Comparison of ENCODE assay signal across 9 cellular contexts in the genomic region with DNA sequence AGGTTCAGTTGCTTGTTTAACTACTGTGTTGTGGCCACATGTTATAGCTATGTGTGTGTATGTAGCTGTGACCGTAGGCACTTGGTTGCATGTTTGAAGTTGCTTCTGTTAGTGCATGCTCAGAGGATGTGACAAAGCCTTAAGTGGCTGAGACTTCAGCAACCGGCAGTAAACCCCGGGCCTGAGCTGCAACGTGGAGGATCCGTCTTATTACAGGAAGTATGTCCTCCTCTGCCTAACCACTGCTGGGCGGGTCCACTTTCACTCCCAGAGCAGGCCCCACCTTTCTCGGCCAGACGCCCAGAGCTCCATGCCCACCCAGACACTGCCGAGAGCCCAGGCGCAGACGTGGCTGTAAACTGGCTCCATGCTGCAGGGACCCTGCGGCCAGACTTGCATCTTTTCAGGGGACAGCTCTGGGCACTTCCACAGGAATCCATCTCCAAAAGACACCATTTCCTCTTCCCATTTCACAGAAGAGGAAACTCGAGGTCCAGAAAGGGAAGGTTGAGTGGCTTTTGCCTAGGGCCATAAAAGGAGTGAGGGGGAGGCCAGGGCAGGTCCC. TPM values are rescaled to one million over a fixed set of nuclear protein-coding genes. Genes with fewer than 3 reads are reported as not detected.
DNase-seq lines count a peak whose midpoint lies in the region; ATAC-seq lines count a peak whose summit lies in the region.
"Had no signal": no experiment of that assay in that cellular context is flagged by ENCODE, and none has a peak within 500 bp of the region (broad histone marks: within the 10 kb centered on the region; RNA-seq: fewer than 3 reads in every experiment).

No MANE protein-coding gene starts in this region.

- DNase-seq in ELF-1 (ENCODE audit: low read depth, low spot score): peak; percentile 52
- peak; percentile 54 for DNase-seq in SK-N-DZ (ENCODE audit: low spot score)
- DNase-seq in adipocyte (ENCODE audit: low read depth): peak; percentile 77
- peak in 2 of 3 donors; percentile 6 to 15 for DNase-seq in immature natural killer cell
- DNase-seq in stimulated activated CD8-positive, alpha-beta memory T cell treated with anti-CD3 and anti-CD28 coated beads, Interleukin-12 subunit alpha, Interleukin-12 subunit beta, amount 100 ng/mL, for 1 hour (ENCODE audit: low read depth): peak; percentile 18
- no peak for DNase-seq in GM19240 (ENCODE audit: insufficient read length, low spot score)
- no peak for DNase-seq in NCI-H1436 (lab: John Stamatoyannopoulos, UW)

- H3K27me3 Mint-ChIP-seq in immature natural killer cell (ENCODE audit: low read depth in 3 of 3): peaks cover 4 to 12% (median 6%) of the 10 kb centered on the region in 3 donors

- peak overlapping the region; percentile 40 for H3K4me3 ChIP-seq in adipocyte (ENCODE audit: low read length)
- H3K4me3 ChIP-seq: HAP-1 had no signal

- peaks cover 20 to 29% of the 10 kb centered on the region in 2 donors for H3K4me1 Mint-ChIP-seq in immature natural killer cell

- no peaks in the 10 kb centered on the region for H3K9me3 Mint-ChIP-seq in immature natural killer cell

- no peak for ATAC-seq in HG02981 (IDR thresholded peaks at IDR 0.05; ENCODE audit: unreplicated experiment)

- peaks cover 0 to 6% (median 0%) of the 10 kb centered on the region in 3 donors for H3K36me3 Mint-ChIP-seq in immature natural killer cell

- no peaks in the 10 kb centered on the region for H3K27me3 ChIP-seq in adipocyte (replicated peaks; ENCODE audit: control insufficient read depth, insufficient read depth, low read length)

- no peaks in the 10 kb centered on the region for H3K36me3 ChIP-seq in adipocyte (ENCODE audit: control insufficient read depth, insufficient read depth, low read length, severe bottlenecking)
- H3K36me3 ChIP-seq: HAP-1 had no signal

- H3K9me3 ChIP-seq in adipocyte (ENCODE audit: control insufficient read depth, low read length): no peaks in the 10 kb centered on the region
- H3K9me3 ChIP-seq: HAP-1 had no signal

- H3K4me1 ChIP-seq in adipocyte (ENCODE audit: control insufficient read depth, insufficient read depth, low read length): peaks cover 43% of the 10 kb centered on the region
- H3K4me1 ChIP-seq: HAP-1 had no signal

- peak overlapping the region in 2 of 6 donors; percentile 32 to 43 for H3K27ac Mint-ChIP-seq in immature natural killer cell

- H3K4me3 Mint-ChIP-seq in immature natural killer cell: peak overlapping the region; percentile 15 to 71 (median 51)

- H3K9ac ChIP-seq in adipocyte (ENCODE audit: low read length): peak overlapping the region; percentile 59

RNA-seq across cellular contexts. Expression of gene TCEA3, which starts 2.2 kb away (rescaled TPM):
- 3.1 and 3.5 TPM in 2 replicates for polyA plus RNA-seq in SK-N-DZ (2014; cell fraction: cytosol; rRNA removed)
- 1.3 and 7.9 TPM in 2 replicates for polyA plus RNA-seq in SK-N-DZ (2014; cell fraction: nucleus; rRNA removed)
- 1 to 10 TPM in 2 of 3 donors, under 1 TPM in 1; 0.71 to 2.4 (median 1.1) TPM for polyA plus RNA-seq in immature natural killer cell

RNA-seq across cellular contexts. Expression of gene ZNF436, which starts 52.8 kb away (rescaled TPM):
- polyA plus RNA-seq in SK-N-DZ (2014; cell fraction: cytosol; rRNA removed): 5.9 and 6.6 TPM in 2 replicates
- polyA plus RNA-seq in SK-N-DZ (2014; cell fraction: nucleus; rRNA removed): 5.3 and 8.0 TPM in 2 replicates
- 1 to 10 TPM in 1 of 3 donors, under 1 TPM in 1, not detected in 1; 0.60 to 5.4 TPM for polyA plus RNA-seq in immature natural killer cell

Comparison
In these comparisons a context has a peak if more than half of its experiments do, and no peak if none do; other contexts are left out.
1. DNase-seq: peak in ELF-1 (single experiment), SK-N-DZ (single experiment), adipocyte (single experiment), immature natural killer cell (2 of 3) and stimulated activated CD8-positive, alpha-beta memory T cell treated with anti-CD3 and anti-CD28 coated beads, Interleukin-12 subunit alpha, Interleukin-12 subunit beta, amount 100 ng/mL, for 1 hour (single experiment); none in GM19240 (single experiment) and NCI-H1436 (single experiment).